Comparison of ENCODE assay signal across 8 cellular contexts in the genomic region with DNA sequence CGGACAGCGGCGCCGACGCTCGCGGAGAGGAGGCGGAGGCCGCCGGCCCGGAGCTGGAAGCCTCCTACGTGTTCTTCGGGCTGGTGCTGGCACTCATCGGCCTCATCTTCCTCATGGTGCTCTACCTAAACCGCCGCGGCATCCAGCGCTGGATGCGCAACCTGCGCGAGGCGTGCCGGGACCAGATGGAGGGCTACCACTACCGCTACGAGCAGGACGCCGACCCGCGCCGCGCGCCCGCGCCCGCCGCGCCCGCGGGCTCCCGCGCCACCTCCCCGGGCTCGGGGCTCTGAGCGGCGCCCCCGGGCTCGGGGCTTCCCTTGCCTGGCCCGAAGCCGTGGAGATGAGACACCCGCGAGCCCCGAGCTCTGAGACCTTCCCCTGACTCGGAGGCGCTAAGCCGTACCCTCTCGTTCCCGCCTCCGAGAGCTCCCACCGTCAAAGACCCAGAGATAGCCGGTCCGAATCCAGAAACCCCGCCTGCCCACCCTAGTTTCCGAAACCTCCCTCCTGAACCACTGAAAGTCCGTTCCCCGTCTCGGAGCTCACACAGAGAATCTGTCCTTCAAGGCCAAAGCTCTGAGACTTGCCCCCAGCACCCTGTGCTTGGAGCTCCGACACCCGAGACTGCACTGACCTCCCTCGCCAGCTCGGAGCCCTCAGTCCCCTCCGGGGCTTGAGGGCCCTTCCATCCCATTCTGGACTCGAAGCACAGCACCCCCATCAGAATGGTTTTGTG. TPM values are rescaled to one million over a fixed set of nuclear protein-coding genes. Genes with fewer than 3 reads are reported as not detected.
DNase-seq lines count a peak whose midpoint lies in the region; ATAC-seq, FAIRE-seq and TF ChIP-seq lines count a peak whose summit lies in the region.

No MANE protein-coding gene starts in this region.

- peak overlapping the region in 2 of 7 donors; percentile 42 to 60 for H3K27ac Mint-ChIP-seq in CD14-positive monocyte

- H3K27ac ChIP-seq in neural cell (ENCODE audit: low read length), result no peak overlapping the region

- peak overlapping the region; percentile 45 for H2AFZ ChIP-seq in neural cell (ENCODE audit: low read depth, low read length)

- TF ChIP-seq EP300 in neural cell (conservative IDR thresholded peaks at IDR 0.05; ENCODE audit: poor library complexity, severe bottlenecking), result no peak

- H3F3A ChIP-seq in neural cell (ENCODE audit: insufficient read depth, low read length, poor library complexity, severe bottlenecking), result no peaks in the 10 kb centered on the region

- no peaks in the 10 kb centered on the region for H3K9me3 ChIP-seq in neural cell (ENCODE audit: low read length)

- peaks cover 8% of the 10 kb centered on the region for H3K4me1 Mint-ChIP-seq in CD14-positive monocyte

- H3K4me3 ChIP-seq in bronchial epithelial cell (ENCODE audit: low read depth, low read length), result peak overlapping the region; percentile 26
- H3K4me3 ChIP-seq in neural cell (ENCODE audit: low read length), result peak overlapping the region; percentile 64

- H3K9me3 Mint-ChIP-seq in CD14-positive monocyte, result peaks cover 0 to 18% (median 9%) of the 10 kb centered on the region in 7 donors

- H3K4me2 ChIP-seq in neural cell (ENCODE audit: low read length), result no peak overlapping the region

- ATAC-seq in HG02981 (IDR thresholded peaks at IDR 0.05; ENCODE audit: unreplicated experiment), result peak; percentile 4
- ATAC-seq in GM19467 (IDR thresholded peaks at IDR 0.05; ENCODE audit: unreplicated experiment), result no peak
- no peak for ATAC-seq in GM18870 (IDR thresholded peaks at IDR 0.05; ENCODE audit: unreplicated experiment)

- peak; percentile 22 for DNase-seq in CD14-positive monocyte (ENCODE audit: low spot score)
- no peak for DNase-seq in bronchial epithelial cell (ENCODE audit: low read depth)
- DNase-seq in NCI-H526 (lab: John Stamatoyannopoulos, UW), result no peak
- no peak for DNase-seq in cerebellar cortex (ENCODE audit: low spot score)

- peak; percentile 52 for TF ChIP-seq CTCF in CD14-positive monocyte (IDR thresholded peaks at IDR 0.05)
- TF ChIP-seq CTCF in bronchial epithelial cell (IDR thresholded peaks at IDR 0.05; ENCODE audit: insufficient read depth, low read length, severe bottlenecking), result no peak
- no peak for TF ChIP-seq CTCF in neural cell (IDR thresholded peaks at IDR 0.05; ENCODE audit: poor library complexity, severe bottlenecking)

- peaks cover 51 to 69% (median 62%) of the 10 kb centered on the region in 3 donors for H3K27me3 Mint-ChIP-seq in CD14-positive monocyte (ENCODE audit: low read depth in 3 of 3)

- H3K36me3 ChIP-seq in bronchial epithelial cell (ENCODE audit: control insufficient read depth, insufficient read depth, low read length), result no peaks in the 10 kb centered on the region
- no peaks in the 10 kb centered on the region for H3K36me3 ChIP-seq in neural cell (ENCODE audit: insufficient read depth, low read length)

- intact Hi-C loops in CD14-positive monocyte (cut with micrococcal nuclease), result loop anchor here in 1 of 2 donors (2.0 to 5.0 kb wide), 2 partner anchors 35 to 99 kb away; no protein-coding TSS in a partner anchor

- peak overlapping the region; percentile 74 for H3K9ac ChIP-seq in neural cell (ENCODE audit: low read length)

- TF ChIP-seq RAD21 in neural cell (conservative IDR thresholded peaks at IDR 0.05), result peak; percentile 24

- no peak for FAIRE-seq in bronchial epithelial cell (lab: Jason Lieb, UNC)

- peak overlapping the region; percentile 73 to 90 for H3K4me3 Mint-ChIP-seq in CD14-positive monocyte

- H3K36me3 Mint-ChIP-seq in CD14-positive monocyte, result peaks cover 4 to 6% of the 10 kb centered on the region in 2 donors

- no peaks in the 10 kb centered on the region for H3K79me2 ChIP-seq in neural cell (replicated peaks; ENCODE audit: insufficient read depth, low read length)

- H4K20me1 ChIP-seq in neural cell (ENCODE audit: insufficient read depth), result no peaks in the 10 kb centered on the region

- no peaks in the 10 kb centered on the region for H3K9me2 ChIP-seq in neural cell (ENCODE audit: insufficient read depth, low read length)

- peaks cover 27% of the 10 kb centered on the region for H3K27me3 ChIP-seq in bronchial epithelial cell (ENCODE audit: control insufficient read depth, insufficient read depth, low read length)
- peaks cover 47% of the 10 kb centered on the region for H3K27me3 ChIP-seq in neural cell (ENCODE audit: insufficient read depth, low read depth, low read length)

TF ChIP-seq in neural cell, 6 proteins besides CTCF, POLR2A, EP300 and RAD21:
- TF ChIP-seq MXI1 (conservative IDR thresholded peaks at IDR 0.05; ENCODE audit: poor library complexity, severe bottlenecking) (no peak), EZH2 (IDR thresholded peaks at IDR 0.05; ENCODE audit: borderline replicate concordance, insufficient read depth, low read length, poor library complexity, severe bottlenecking) (no peak), SMC3 (conservative IDR thresholded peaks at IDR 0.05; ENCODE audit: poor library complexity) (peak; percentile 53), REST (IDR thresholded peaks at IDR 0.05; ENCODE audit: borderline replicate concordance) (peak; percentile 20)

RNA-seq across cellular contexts. Expression of gene TPBGL, which starts 1.5 kb away (rescaled TPM):
- not detected for polyA plus RNA-seq in CD14-positive monocyte
- total RNA-seq in bronchial epithelial cell, result not detected in 2 replicates
- polyA plus RNA-seq in neural cell, result not detected in 2 replicates
- polyA minus RNA-seq in neural cell, result 0.35 and 0.49 TPM in 2 replicates
